ENCODE assay signal across 8 cellular contexts in genomic region chr2:96870631-96871255, GRCh38. TPM values are rescaled to one million over a fixed set of nuclear protein-coding genes. Genes with fewer than 3 reads are reported as not detected.
DNase-seq lines count a peak whose midpoint lies in the region; ATAC-seq and TF ChIP-seq lines count a peak whose summit lies in the region.

No MANE protein-coding gene starts in this region.

- intact Hi-C loops in CD14-positive monocyte (cut with micrococcal nuclease) = no loop called here

- H3K4me3 Mint-ChIP-seq in CD14-positive monocyte (peak overlapping the region; percentile 68 to 80), osteocyte (ENCODE audit: unreplicated experiment) (peak overlapping the region; percentile 68)

- ATAC-seq in GM19035 (IDR thresholded peaks at IDR 0.05; ENCODE audit: unreplicated experiment) = no peak

- TF ChIP-seq CTCF in CD14-positive monocyte (IDR thresholded peaks at IDR 0.05) (no peak), fibroblast of pulmonary artery (IDR thresholded peaks at IDR 0.05; ENCODE audit: low read length, missing control alignments) (no peak), osteocyte (IDR thresholded peaks at IDR 0.05) (no peak), GM10248 (IDR thresholded peaks at IDR 0.05; ENCODE audit: control extremely low read depth, extremely low read depth, low read depth, missing control alignments) (no peak)

- H3K27ac Mint-ChIP-seq in CD14-positive monocyte (peak overlapping the region in 1 of 7 donors; percentile 35), osteocyte (ENCODE audit: unreplicated experiment) (no peak overlapping the region)

- peaks cover 0 to 18% (median 2%) of the 10 kb centered on the region in 7 donors for H3K9me3 Mint-ChIP-seq in CD14-positive monocyte
- no peaks in the 10 kb centered on the region for H3K9me3 Mint-ChIP-seq in osteocyte (ENCODE audit: unreplicated experiment)

- CTCF ChIA-PET in GM10248 (lab: Yijun Ruan, JAX) = interaction anchor here (1.8 kb wide), 1 partner anchor 13 kb away, joined by 14 read pairs; the partner anchor contains the start of gene ANKRD39

- DNase-seq in CD14-positive monocyte (ENCODE audit: low spot score) = no peak
- peak; percentile 15 for DNase-seq in NCI-H2081 treated with DMSO at 0.1 percent for 48 hours (lab: John Stamatoyannopoulos, UW)
- DNase-seq in activated T-helper 1 cell treated with Interleukin-2 at 50 U/mL for 16 hours (ENCODE audit: low read depth) = peak; percentile 63
- no peak for DNase-seq in fibroblast of pulmonary artery (ENCODE audit: low read depth)
- no peak for DNase-seq in osteocyte (ENCODE audit: extremely low spot score, unreplicated experiment)
- no peak for DNase-seq in OCI-M2 (lab: John Stamatoyannopoulos, UW; ENCODE audit: unreplicated experiment)
- DNase-seq in GM10248 (ENCODE audit: extremely low spot score) = no peak

- H3K4me1 Mint-ChIP-seq in CD14-positive monocyte (peaks cover 55% of the 10 kb centered on the region), osteocyte (ENCODE audit: unreplicated experiment) (peaks cover 34% of the 10 kb centered on the region)

- peak overlapping the region; percentile 89 for H3K4me3 ChIP-seq in fibroblast of pulmonary artery (replicated peaks; ENCODE audit: low read depth, low read length)

- H3K36me3 Mint-ChIP-seq in CD14-positive monocyte = peaks cover 2 to 8% of the 10 kb centered on the region in 2 donors
- peaks cover 5% of the 10 kb centered on the region for H3K36me3 Mint-ChIP-seq in osteocyte (ENCODE audit: unreplicated experiment)

- POLR2A ChIA-PET in GM10248 (lab: Yijun Ruan, JAX) = no interaction called here

- H3K27me3 Mint-ChIP-seq in CD14-positive monocyte (ENCODE audit: low read depth in 3 of 3) = peaks cover 68 to 97% (median 70%) of the 10 kb centered on the region in 3 donors
- H3K27me3 Mint-ChIP-seq in osteocyte (ENCODE audit: unreplicated experiment) = no peaks in the 10 kb centered on the region

RNA-seq across cellular contexts. Expression of gene SEMA4C, which starts 0.9 kb away (rescaled TPM):
- under 1 TPM; 0.08 to 0.21 TPM for polyA plus RNA-seq in CD14-positive monocyte
- total RNA-seq in osteocyte = 33.8 and 39.1 TPM in 2 replicates

RNA-seq across cellular contexts. Expression of gene ANKRD39, which starts 12.9 kb away (rescaled TPM):
- 1 to 10 TPM; 9.0 to 9.7 TPM for polyA plus RNA-seq in CD14-positive monocyte
- 10.5 and 12.4 TPM in 2 replicates for total RNA-seq in osteocyte

RNA-seq across cellular contexts. Expression of gene ANKRD23, which starts 26.9 kb away (rescaled TPM):
- not detected for polyA plus RNA-seq in CD14-positive monocyte
- 4.4 and 5.7 TPM in 2 replicates for total RNA-seq in osteocyte

RNA-seq across cellular contexts. Expression of gene CNNM3, which starts 54.7 kb away (rescaled TPM):
- polyA plus RNA-seq in CD14-positive monocyte = 1 to 10 TPM; 1.2 to 4.9 TPM
- 20.9 and 22.4 TPM in 2 replicates for total RNA-seq in osteocyte

Comparison
In these comparisons a context has a peak if more than half of its experiments do, and no peak if none do; other contexts are left out.
1. DNase-seq: peak in NCI-H2081 treated with DMSO at 0.1 percent for 48 hours (single experiment) and activated T-helper 1 cell treated with Interleukin-2 at 50 U/mL for 16 hours (single experiment); none in CD14-positive monocyte (single experiment), fibroblast of pulmonary artery (single experiment), osteocyte (single experiment), OCI-M2 (single experiment) and GM10248 (single experiment).